ENCODE assay signal across 37 cellular contexts in the genomic region with DNA sequence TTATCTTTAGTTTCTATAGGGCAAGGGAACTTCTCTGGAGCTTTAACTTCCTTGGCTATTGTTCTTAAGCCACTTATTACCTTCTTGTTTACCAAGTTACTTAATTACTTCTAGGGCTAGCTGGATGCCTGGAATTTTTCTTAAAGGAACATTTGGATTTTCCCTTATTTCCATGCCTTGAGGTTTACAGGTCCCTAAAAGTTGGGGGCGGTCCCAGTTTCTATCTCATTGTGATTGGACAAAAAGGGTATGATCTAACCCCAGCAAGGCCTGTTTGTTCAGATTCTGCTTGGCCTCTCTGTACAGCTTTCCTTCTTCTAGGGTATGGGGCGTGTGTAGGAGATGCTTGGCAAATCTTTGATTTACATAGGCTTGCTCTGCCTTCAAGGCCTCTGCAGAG. TPM values are rescaled to one million over a fixed set of nuclear protein-coding genes. Genes with fewer than 3 reads are reported as not detected.
DNase-seq lines count a peak whose midpoint lies in the region; ATAC-seq and TF ChIP-seq lines count a peak whose summit lies in the region.
"Had no signal": no experiment of that assay in that cellular context is flagged by ENCODE, and none has a peak within 500 bp of the region (broad histone marks: within the 10 kb centered on the region; RNA-seq: fewer than 3 reads in every experiment).

No MANE protein-coding gene starts in this region.

- H3K9me3 Mint-ChIP-seq in Caco-2 (ENCODE audit: unreplicated experiment) (no peaks in the 10 kb centered on the region), neural progenitor cell (no peaks in the 10 kb centered on the region)
- H3K9me3 Mint-ChIP-seq in stimulated activated memory B cell treated with anti-CD40 and anti-IgM and Interleukin-4, amounts not matched to agents 10 μg/mL and 1 μg/mL and 100 μg/mL, for 72 hours: no peaks in the 10 kb centered on the region
- H3K9me3 Mint-ChIP-seq: activated naive CD8-positive, alpha-beta T cell treated with anti-CD3 and anti-CD28 coated beads, Interleukin-2, amount 10 ng/mL, durations not matched to agents 7 days and 5 days; HFFc6; stimulated activated naive CD8-positive, alpha-beta T cell treated with anti-CD3 and anti-CD28 coated beads, Interleukin-15, amount 100 ng/mL, for 72 hours had no signal

- no peak overlapping the region for H2AFZ ChIP-seq in neural progenitor cell (replicated peaks)
- H2AFZ ChIP-seq: GM23248 had no signal

- peaks cover 44% of the 10 kb centered on the region for H3K4me1 ChIP-seq in Caco-2
- H3K4me1 ChIP-seq in neural progenitor cell: peaks cover 60% of the 10 kb centered on the region
- H3K4me1 ChIP-seq in right atrium auricular region: peaks cover 0 to 25% of the 10 kb centered on the region in 2 donors

- CTCF ChIA-PET in Caco-2 (lab: Charles Lee): interaction anchor here (0.7 to 1.9 kb wide), 8 partner anchors 62 to 250 kb away, joined by 3 to 7 read pairs (median 4); partner anchors contain the start of gene KCTD6

- POLR2A ChIA-PET in Caco-2 (lab: Charles Lee): interaction anchor here (1.1 kb wide), 1 partner anchor 110 kb away, joined by 5 read pairs; the partner anchor contains the start of genes HTD2 and RPP14

- BruUV-seq in Caco-2 (replicated peaks; lab: Mats Ljungman, UMichigan): no TSS peak

- DNase-seq in Caco-2: peak; percentile 66 to 79
- DNase-seq in cerebellar cortex (ENCODE audit: low spot score): peak; percentile 52
- DNase-seq in kidney tubule cell (ENCODE audit: low spot score): peak; percentile 12
- peak; percentile 48 for DNase-seq in neural progenitor cell (ENCODE audit: low spot score)
- DNase-seq in right atrium auricular region (ENCODE audit: low spot score): no peak
- DNase-seq: activated CD4-positive, alpha-beta T cell treated with anti-CD3 and anti-CD28 coated beads, Interleukin-2, amount 50 U/mL, for 4 hours; activated gamma-delta T cell treated with Interleukin-2 at 50 U/mL for 16 hours; activated naive CD8-positive, alpha-beta T cell treated with anti-CD3 and anti-CD28 coated beads, Interleukin-2, amount 10 ng/mL, durations not matched to agents 7 days and 5 days; activated T-cell treated with anti-CD3 and anti-CD28 coated beads, Interleukin-2, amount 50 U/mL, for 48 hours; C1 segment of cervical spinal cord; GF-D8; GM23248; heart right ventricle; HFFc6; Karpas-422; left cardiac atrium; mesenchymal stem cell; NCI-H1417 treated with DMSO at 0.1 percent for 48 hours; NCI-H2081 treated with DMSO at 0.1 percent for 48 hours; NCI-H345; NCI-H69; nucleus accumbens; SHP77 treated with DMSO at 0.1 percent for 48 hours; stimulated activated CD8-positive, alpha-beta memory T cell treated with anti-CD3 and anti-CD28 coated beads, Interleukin-4, amount 100 ng/mL, for 48 hours; stimulated activated naive CD8-positive, alpha-beta T cell treated with anti-CD3 and anti-CD28 coated beads, Interleukin-15, amount 100 ng/mL, for 72 hours; T-helper 2 cell had no signal

- ATAC-seq in HG02981 (IDR thresholded peaks at IDR 0.05; ENCODE audit: unreplicated experiment) (no peak), GM21447 (IDR thresholded peaks at IDR 0.05; ENCODE audit: unreplicated experiment) (no peak)
- no peak for ATAC-seq in stimulated activated memory B cell treated with anti-CD40 and anti-IgM and Interleukin-4, amounts not matched to agents 10 μg/mL and 1 μg/mL and 100 μg/mL, for 72 hours
- ATAC-seq: activated CD4-positive, CD25-positive, alpha-beta regulatory T cell treated with anti-CD3 and anti-CD28 coated beads, Interleukin-2, amount 50 U/mL, for 24 hours; heart right ventricle; left cardiac atrium; Panc1; sciatic nerve; stimulated activated naive CD8-positive, alpha-beta T cell treated with anti-CD3 and anti-CD28 coated beads, Interleukin-15, amount 100 ng/mL, for 72 hours had no signal

- no peak overlapping the region for H3K9ac ChIP-seq in neural progenitor cell
- H3K9ac ChIP-seq: GM23248 had no signal

- H3K36me3 Mint-ChIP-seq in Caco-2 (ENCODE audit: insufficient read depth, unreplicated experiment): peaks cover 8% of the 10 kb centered on the region
- H3K36me3 Mint-ChIP-seq in neural progenitor cell: peaks cover 3% of the 10 kb centered on the region
- H3K36me3 Mint-ChIP-seq in stimulated activated memory B cell treated with anti-CD40 and anti-IgM and Interleukin-4, amounts not matched to agents 10 μg/mL and 1 μg/mL and 100 μg/mL, for 72 hours: peaks cover 31% of the 10 kb centered on the region

- H3K79me2 ChIP-seq in neural progenitor cell (ENCODE audit: low read depth): no peaks in the 10 kb centered on the region

- H3K36me3 ChIP-seq in Caco-2 (ENCODE audit: control insufficient read depth, insufficient read depth, low read length) (no peaks in the 10 kb centered on the region), neural progenitor cell (no peaks in the 10 kb centered on the region), right atrium auricular region (no peaks in the 10 kb centered on the region)
- H3K36me3 ChIP-seq: cardiac muscle cell had no signal

- H4K20me1 ChIP-seq in neural progenitor cell (ENCODE audit: low read depth): no peaks in the 10 kb centered on the region

- H3K4me3 Mint-ChIP-seq in Caco-2 (ENCODE audit: unreplicated experiment) (no peak overlapping the region), neural progenitor cell (no peak overlapping the region)
- no peak overlapping the region for H3K4me3 Mint-ChIP-seq in stimulated activated memory B cell treated with anti-CD40 and anti-IgM and Interleukin-4, amounts not matched to agents 10 μg/mL and 1 μg/mL and 100 μg/mL, for 72 hours
- H3K4me3 Mint-ChIP-seq: activated naive CD8-positive, alpha-beta T cell treated with anti-CD3 and anti-CD28 coated beads, Interleukin-2, amount 10 ng/mL, durations not matched to agents 7 days and 5 days; HFFc6; stimulated activated naive CD8-positive, alpha-beta T cell treated with anti-CD3 and anti-CD28 coated beads, Interleukin-15, amount 100 ng/mL, for 72 hours had no signal

- intact Hi-C loops in Caco-2 (cut with micrococcal nuclease; ENCODE audit: unreplicated experiment): no loop called here

- H3K9me3 ChIP-seq in Caco-2: no peaks in the 10 kb centered on the region
- no peaks in the 10 kb centered on the region for H3K9me3 ChIP-seq in neural progenitor cell (ENCODE audit: low read depth)
- no peaks in the 10 kb centered on the region for H3K9me3 ChIP-seq in right atrium auricular region
- H3K9me3 ChIP-seq: ascending aorta, heart right ventricle had no signal

- TF ChIP-seq CTCF in Caco-2 (IDR thresholded peaks at IDR 0.05; ENCODE audit: insufficient read depth in 1 of 2, low read depth in 1 of 2, low read length in 1 of 2, severe bottlenecking in 1 of 2, unreplicated experiment in 1 of 2) (no peak), neural progenitor cell (IDR thresholded peaks at IDR 0.05) (no peak), right atrium auricular region (IDR thresholded peaks at IDR 0.05) (no peak)

- H3K27me3 Mint-ChIP-seq in Caco-2 (ENCODE audit: insufficient read depth, unreplicated experiment): no peaks in the 10 kb centered on the region
- peaks cover 2% of the 10 kb centered on the region for H3K27me3 Mint-ChIP-seq in neural progenitor cell (ENCODE audit: insufficient read depth, low read depth)
- H3K27me3 Mint-ChIP-seq in stimulated activated memory B cell treated with anti-CD40 and anti-IgM and Interleukin-4, amounts not matched to agents 10 μg/mL and 1 μg/mL and 100 μg/mL, for 72 hours: no peaks in the 10 kb centered on the region
- H3K27me3 Mint-ChIP-seq: activated naive CD8-positive, alpha-beta T cell treated with anti-CD3 and anti-CD28 coated beads, Interleukin-2, amount 10 ng/mL, durations not matched to agents 7 days and 5 days; progenitor cell of endocrine pancreas; stimulated activated naive CD8-positive, alpha-beta T cell treated with anti-CD3 and anti-CD28 coated beads, Interleukin-15, amount 100 ng/mL, for 72 hours had no signal

- H3K27ac ChIP-seq in neural progenitor cell (peak overlapping the region; percentile 75), right atrium auricular region (no peak overlapping the region)
- H3K27ac ChIP-seq: 22Rv1, ascending aorta, cardiac muscle cell, coronary artery, GM23248, heart right ventricle had no signal

- H3K4me3 ChIP-seq in Caco-2 (ENCODE audit: low read depth, low read length): no peak overlapping the region
- no peak overlapping the region for H3K4me3 ChIP-seq in neural progenitor cell
- H3K4me3 ChIP-seq in right atrium auricular region: no peak overlapping the region
- H3K4me3 ChIP-seq: ascending aorta, cardiac muscle cell, coronary artery, GM23248, heart right ventricle had no signal

- H3K4me1 Mint-ChIP-seq in Caco-2 (ENCODE audit: low read depth, unreplicated experiment) (peaks cover 19% of the 10 kb centered on the region), neural progenitor cell (peaks cover 2% of the 10 kb centered on the region)
- H3K4me1 Mint-ChIP-seq in stimulated activated memory B cell treated with anti-CD40 and anti-IgM and Interleukin-4, amounts not matched to agents 10 μg/mL and 1 μg/mL and 100 μg/mL, for 72 hours: peaks cover 57% of the 10 kb centered on the region

- peak overlapping the region; percentile 48 for H3K4me2 ChIP-seq in neural progenitor cell

- H3K27me3 ChIP-seq in Caco-2 (replicated peaks; ENCODE audit: control insufficient read depth, insufficient read depth, low read length): no peaks in the 10 kb centered on the region
- no peaks in the 10 kb centered on the region for H3K27me3 ChIP-seq in neural progenitor cell
- no peaks in the 10 kb centered on the region for H3K27me3 ChIP-seq in right atrium auricular region
- H3K27me3 ChIP-seq: ascending aorta, cardiac muscle cell, heart right ventricle had no signal

- H3K27ac Mint-ChIP-seq in Caco-2 (ENCODE audit: unreplicated experiment) (peak overlapping the region; percentile 42), neural progenitor cell (no peak overlapping the region)
- no peak overlapping the region for H3K27ac Mint-ChIP-seq in stimulated activated memory B cell treated with anti-CD40 and anti-IgM and Interleukin-4, amounts not matched to agents 10 μg/mL and 1 μg/mL and 100 μg/mL, for 72 hours
- H3K27ac Mint-ChIP-seq: activated naive CD8-positive, alpha-beta T cell treated with anti-CD3 and anti-CD28 coated beads, Interleukin-2, amount 10 ng/mL, durations not matched to agents 7 days and 5 days; progenitor cell of endocrine pancreas had no signal

- H3F3A ChIP-seq in neural progenitor cell (ENCODE audit: low read depth): peaks cover 55% of the 10 kb centered on the region

RNA-seq across cellular contexts. Expression of gene PDHB, which starts 17.4 kb away (rescaled TPM):
- total RNA-seq in Caco-2 (2022) (81.8 and 89.8 TPM in 2 replicates), neural progenitor cell (ENCODE audit: low replicate concordance) (155 and 203 TPM in 2 replicates), right atrium auricular region (100 to 1,000 TPM; 111 to 181 TPM)
